8 cellular contexts compared by ENCODE assay signal in genomic region chr2:134119672-134120159, GRCh38.
DNase-seq lines count a peak whose midpoint lies in the region; ATAC-seq, FAIRE-seq and TF ChIP-seq lines count a peak whose summit lies in the region.

No MANE protein-coding gene starts in this region.

- H3K9ac ChIP-seq in kidney (ENCODE audit: low read length in 2 of 2) = peak overlapping the region in 1 of 2 donors; percentile 3

- H3K27ac ChIP-seq in kidney (ENCODE audit: low read depth in 2 of 2, low read length in 2 of 2) = peak overlapping the region; percentile 78 to 87

- no peaks in the 10 kb centered on the region for H3K9me3 ChIP-seq in kidney (ENCODE audit: control insufficient read depth in 1 of 2, low read length in 2 of 2)

- H3K4me3 ChIP-seq in kidney (ENCODE audit: low read length in 2 of 2) = peak overlapping the region; percentile 31 to 71

- peaks cover 7 to 19% of the 10 kb centered on the region in 2 donors for H3K4me1 ChIP-seq in kidney (ENCODE audit: control insufficient read depth in 1 of 2, insufficient read depth in 1 of 2, low read depth in 1 of 2, low read length in 2 of 2)

- ATAC-seq in GM18909 (IDR thresholded peaks at IDR 0.05; ENCODE audit: poor library complexity, unreplicated experiment) (peak; percentile 60), HG03139 (IDR thresholded peaks at IDR 0.05; ENCODE audit: unreplicated experiment) (peak; percentile 53)

- no peak for FAIRE-seq in kidney (lab: Jason Lieb, UNC)

- intact Hi-C loops in kidney (cut with DNase I) = loop anchor here (10.0 kb wide), 2 partner anchors 125 to 295 kb away; no protein-coding TSS in a partner anchor

- peak; percentile 87 for DNase-seq in AG09319 (ENCODE audit: extremely low read depth, low read depth)
- peak; percentile 88 for DNase-seq in NCI-H345 (lab: John Stamatoyannopoulos, UW)
- DNase-seq in activated CD4-positive, CD25-positive, alpha-beta regulatory T cell treated with anti-CD3 and anti-CD28 coated beads, Interleukin-2, amount 50 U/mL, for 16 hours (ENCODE audit: low read depth, low spot score) = peak; percentile 68
- DNase-seq in cerebellar cortex (ENCODE audit: low spot score) = peak; percentile 88
- DNase-seq in kidney = peak; percentile 96
- peak; percentile 59 to 70 for DNase-seq in stimulated activated CD4-positive, alpha-beta T cell treated with anti-CD3 and anti-CD28 coated beads, Interleukin-15, amount 100 ng/mL, for 1 hour (ENCODE audit: low read depth in 1 of 2, low spot score in 1 of 2)

- no peaks in the 10 kb centered on the region for H3K36me3 ChIP-seq in kidney (ENCODE audit: control insufficient read depth in 1 of 2, insufficient read depth in 2 of 2, low read length in 2 of 2)

- TF ChIP-seq CTCF in AG09319 (IDR thresholded peaks at IDR 0.05; ENCODE audit: low read depth, low read length) (no peak), kidney (IDR thresholded peaks at IDR 0.05; ENCODE audit: borderline replicate concordance, extremely low read depth, insufficient read depth) (no peak)

Comparison
In these comparisons a context has a peak if more than half of its experiments do, and no peak if none do; other contexts are left out.
1. Peak in every context shown above with its lines: DNase-seq, ATAC-seq, H3K4me3 ChIP-seq and H3K27ac ChIP-seq.